ENCODE assay signal across 25 cellular contexts in genomic region chr22:45455212-45455611, GRCh38. TPM values are rescaled to one million over a fixed set of nuclear protein-coding genes. Genes with fewer than 3 reads are reported as not detected.
DNase-seq lines count a peak whose midpoint lies in the region; ATAC-seq and TF ChIP-seq lines count a peak whose summit lies in the region.
"Had no signal": no experiment of that assay in that cellular context is flagged by ENCODE, and none has a peak within 500 bp of the region (broad histone marks: within the 10 kb centered on the region; RNA-seq: fewer than 3 reads in every experiment).

No MANE protein-coding gene starts in this region.

- no peaks in the 10 kb centered on the region for H3K27me3 ChIP-seq in SK-N-SH (ENCODE audit: insufficient read depth)
- H3K27me3 ChIP-seq in adipocyte (replicated peaks; ENCODE audit: control insufficient read depth, insufficient read depth, low read length): no peaks in the 10 kb centered on the region
- no peaks in the 10 kb centered on the region for H3K27me3 ChIP-seq in vagina
- H3K27me3 ChIP-seq: BLaER1 had no signal

- H3K4me1 ChIP-seq in SK-N-SH (ENCODE audit: control insufficient read depth in 1 of 2, insufficient read depth in 2 of 2, low read depth in 1 of 2, low read length in 1 of 2) (peaks cover 20 to 33% of the 10 kb centered on the region in 2 experiments; a peak in 3 of 4 replicates), adipocyte (ENCODE audit: control insufficient read depth, insufficient read depth, low read length) (peaks cover 45% of the 10 kb centered on the region), vagina (peaks cover 56% of the 10 kb centered on the region)

- H3K36me3 ChIP-seq in SK-N-SH (replicated peaks in 1 of 2; ENCODE audit: control insufficient read depth in 1 of 2, insufficient read depth in 2 of 2, low read length in 1 of 2): no peaks in the 10 kb centered on the region
- H3K36me3 ChIP-seq in adipocyte (ENCODE audit: control insufficient read depth, insufficient read depth, low read length, severe bottlenecking): no peaks in the 10 kb centered on the region
- no peaks in the 10 kb centered on the region for H3K36me3 ChIP-seq in vagina
- H3K36me3 ChIP-seq: BLaER1 had no signal

- H2AFZ ChIP-seq in SK-N-SH (ENCODE audit: low read depth): no peak overlapping the region
- H2AFZ ChIP-seq: GM23338 had no signal

- H4K20me1 ChIP-seq in SK-N-SH (ENCODE audit: insufficient read depth): no peaks in the 10 kb centered on the region
- H4K20me1 ChIP-seq: BLaER1 had no signal

- no peak for ATAC-seq in SK-N-SH treated with all-trans-retinoic acid at 6 μM for 48 hours
- no peak for ATAC-seq in HG02623 (IDR thresholded peaks at IDR 0.05; ENCODE audit: unreplicated experiment)
- ATAC-seq in GM18867 (IDR thresholded peaks at IDR 0.05; ENCODE audit: unreplicated experiment): no peak
- ATAC-seq: CD8-positive, alpha-beta T cell; GM12878; GM23338; HCT116 had no signal

- peak overlapping the region; percentile 66 for H3K27ac Mint-ChIP-seq in mesothelial cell of epicardium
- H3K27ac Mint-ChIP-seq: CD8-positive, alpha-beta T cell; GM23338 had no signal

- peak overlapping the region; percentile 7 for H3K4me3 Mint-ChIP-seq in mesothelial cell of epicardium
- H3K4me3 Mint-ChIP-seq: CD8-positive, alpha-beta T cell; GM23338 had no signal

- TF ChIP-seq RAD21 in SK-N-SH (IDR thresholded peaks at IDR 0.05; ENCODE audit: low read length): no peak

- CTCF ChIA-PET in SK-N-SH (lab: Yijun Ruan, JAX): interaction anchor here (1.7 to 4.5 kb wide), 2 partner anchors 16 to 99 kb away, joined by 3 to 16 read pairs; no protein-coding TSS in a partner anchor

- H3K27ac ChIP-seq in SK-N-SH (ENCODE audit: low read depth in 2 of 2, low read length in 1 of 2): peak overlapping the region in 1 of 2 experiments; percentile 39; a peak in 2 of 4 replicates
- H3K27ac ChIP-seq in vagina: peak overlapping the region; percentile 67
- H3K27ac ChIP-seq: 22Rv1, BLaER1 had no signal

- peak; percentile 36 for DNase-seq in SK-N-SH
- peak; percentile 88 for DNase-seq in adipocyte (ENCODE audit: low read depth)
- no peak for DNase-seq in mesothelial cell of epicardium (ENCODE audit: low spot score in 2 of 2, unreplicated experiment in 2 of 2)
- no peak for DNase-seq in vagina (ENCODE audit: extremely low spot score in 2 of 2)
- no peak for DNase-seq in stimulated activated CD4-positive, alpha-beta T cell treated with anti-CD3 and anti-CD28 coated beads, Interleukin-2, amount 100 ng/mL, for 24 hours
- DNase-seq: CD8-positive, alpha-beta T cell; DMS79; GDM1; Kasumi-1; MM.1S; NCI-H1105 treated with DMSO at 0.1 percent for 48 hours; NCI-H1694 treated with DMSO at 0.1 percent for 48 hours; NCI-H345; NCI-H526; SHP77 had no signal

- no peaks in the 10 kb centered on the region for H3K79me2 ChIP-seq in SK-N-SH (ENCODE audit: insufficient read depth)

- no peaks in the 10 kb centered on the region for H3K9me3 Mint-ChIP-seq in mesothelial cell of epicardium
- H3K9me3 Mint-ChIP-seq: CD8-positive, alpha-beta T cell; GM23338 had no signal

- WGBS in SK-N-SH (ENCODE audit: low lambda C conversion rate): 58% methylated on average over 14 of the region's 14 CpGs

- no peaks in the 10 kb centered on the region for H3K9me3 ChIP-seq in SK-N-SH
- H3K9me3 ChIP-seq in adipocyte (ENCODE audit: control insufficient read depth, low read length): no peaks in the 10 kb centered on the region
- no peaks in the 10 kb centered on the region for H3K9me3 ChIP-seq in vagina
- H3K9me3 ChIP-seq: BLaER1 had no signal

- H3K4me2 ChIP-seq in SK-N-SH: no peak overlapping the region
- H3K4me2 ChIP-seq: BLaER1, GM23338 had no signal

- no peak overlapping the region for H3K4me3 ChIP-seq in SK-N-SH (ENCODE audit: low read depth in 2 of 2, low read length in 1 of 2)
- H3K4me3 ChIP-seq in adipocyte (ENCODE audit: low read length): no peak overlapping the region
- no peak overlapping the region for H3K4me3 ChIP-seq in vagina
- H3K4me3 ChIP-seq: BLaER1, GM12878, GM23338 had no signal

- no peak for TF ChIP-seq CTCF in SK-N-SH (IDR thresholded peaks at IDR 0.05)
- TF ChIP-seq CTCF in mesothelial cell of epicardium (IDR thresholded peaks at IDR 0.05; ENCODE audit: unreplicated experiment): no peak
- TF ChIP-seq CTCF in vagina (IDR thresholded peaks at IDR 0.05): no peak

- POLR2A ChIA-PET in SK-N-SH (lab: Yijun Ruan, JAX): no interaction called here

- TF ChIP-seq POLR2A in vagina (IDR thresholded peaks at IDR 0.05): no peak

- no peaks in the 10 kb centered on the region for H3K27me3 Mint-ChIP-seq in mesothelial cell of epicardium (ENCODE audit: low read depth)

- TF ChIP-seq EP300 in SK-N-SH (IDR thresholded peaks at IDR 0.05; ENCODE audit: borderline replicate concordance in 1 of 2, low read depth in 1 of 2, low read length in 1 of 2): peak in 1 of 2 experiments; percentile 27; a peak in 1 of 4 replicates

- H3K9ac ChIP-seq in SK-N-SH (no peak overlapping the region), adipocyte (ENCODE audit: low read length) (no peak overlapping the region)
- H3K9ac ChIP-seq: BLaER1 had no signal

- H3K9me2 ChIP-seq in SK-N-SH: no peaks in the 10 kb centered on the region

- H3K36me3 Mint-ChIP-seq in mesothelial cell of epicardium: no peaks in the 10 kb centered on the region
- H3K36me3 Mint-ChIP-seq: CD8-positive, alpha-beta T cell had no signal

- peaks cover 12% of the 10 kb centered on the region for H3F3A ChIP-seq in SK-N-SH (replicated peaks; ENCODE audit: insufficient read depth)

- H3K4me1 Mint-ChIP-seq in mesothelial cell of epicardium: peaks cover 50% of the 10 kb centered on the region
- H3K4me1 Mint-ChIP-seq: GM23338 had no signal

- intact Hi-C loops in vagina (cut with DNase I): no loop called here

TF ChIP-seq in SK-N-SH, 30 proteins besides CTCF, POLR2A, EP300 and RAD21 (continues in another document):
- TF ChIP-seq TCF12 (IDR thresholded peaks at IDR 0.05) (peak; percentile 82; the same call in 1 of the 2 replicates), TAF1 (IDR thresholded peaks at IDR 0.05; ENCODE audit: borderline replicate concordance, low read depth, low read length) (no peak), MAX (IDR thresholded peaks at IDR 0.05; ENCODE audit: low read depth) (no peak), ELF1 (IDR thresholded peaks at IDR 0.05) (no peak), CHD2 (IDR thresholded peaks at IDR 0.05; ENCODE audit: low read length, partially characterized antibody) (no peak), FOXJ3 (CRISPR knock-in tag; IDR thresholded peaks at IDR 0.05) (no peak), MEF2A (IDR thresholded peaks at IDR 0.05; ENCODE audit: borderline replicate concordance, low read depth) (no peak), USF1 (IDR thresholded peaks at IDR 0.05; ENCODE audit: borderline replicate concordance, low read depth) (no peak), RXRA (IDR thresholded peaks at IDR 0.05; ENCODE audit: borderline replicate concordance, low read depth) (no peak), NFIC (IDR thresholded peaks at IDR 0.05; ENCODE audit: borderline replicate concordance) (no peak)

TF ChIP-seq in SK-N-SH treated with all-trans-retinoic acid at 6 μM for 48 hours, 23 proteins besides CTCF, POLR2A, EP300 and RAD21 (continues in another document):
- TF ChIP-seq GLIS3 (CRISPR knock-in tag; IDR thresholded peaks at IDR 0.05) (no peak), CSRNP3 (CRISPR knock-in tag; IDR thresholded peaks at IDR 0.05) (no peak), ZFP30 (CRISPR knock-in tag; IDR thresholded peaks at IDR 0.05) (no peak), ZNF70 (CRISPR knock-in tag; IDR thresholded peaks at IDR 0.05) (no peak), OSR1 (CRISPR knock-in tag; IDR thresholded peaks at IDR 0.05) (no peak), ZNF565 (CRISPR knock-in tag; conservative IDR thresholded peaks at IDR 0.05; ENCODE audit: low read depth) (no peak), ARNTL (CRISPR knock-in tag; IDR thresholded peaks at IDR 0.05; ENCODE audit: borderline replicate concordance, low read depth) (no peak), ZFP3 (CRISPR knock-in tag; IDR thresholded peaks at IDR 0.05) (no peak), PPARA (CRISPR knock-in tag; IDR thresholded peaks at IDR 0.05; ENCODE audit: borderline replicate concordance) (no peak)

RNA-seq across cellular contexts. Expression of gene RIBC2, which starts 41.7 kb away (rescaled TPM):
- not detected in 2 replicates for polyA plus RNA-seq in SK-N-SH (2012; rRNA removed)
- polyA plus RNA-seq in SK-N-SH (2012; cell fraction: cytosol; rRNA removed): not detected in 2 replicates
- not detected in 2 replicates for polyA plus RNA-seq in SK-N-SH (2012; cell fraction: nucleus; rRNA removed)
- total RNA-seq in mesothelial cell of epicardium (2.0 to 2.5 TPM (median 2.1 TPM) in 3 replicates), vagina (0.49 TPM)
- total RNA-seq: GM12878 had no signal

RNA-seq across cellular contexts. Expression of gene SMC1B, which starts 41.8 kb away (rescaled TPM):
- not detected in 2 replicates for polyA plus RNA-seq in SK-N-SH (2012; rRNA removed)
- polyA plus RNA-seq in SK-N-SH (2012; cell fraction: cytosol; rRNA removed): not detected in 2 replicates
- polyA plus RNA-seq in SK-N-SH (2012; cell fraction: nucleus; rRNA removed): not detected in 2 replicates
- 0.07 TPM in 1 of 3 replicates, not detected in the others for total RNA-seq in mesothelial cell of epicardium
- total RNA-seq in vagina: not detected
- total RNA-seq: CD8-positive, alpha-beta T cell; GM12878; GM23338; HT-29 had no signal
- polyA plus RNA-seq: AG04450, GM12878 had no signal

RNA-seq across cellular contexts. Expression of gene FBLN1, which starts 47.5 kb away (rescaled TPM):
- polyA plus RNA-seq in SK-N-SH (2012; rRNA removed): 94.8 and 147 TPM in 2 replicates
- polyA plus RNA-seq in SK-N-SH (2012; cell fraction: cytosol; rRNA removed): 68.7 and 110 TPM in 2 replicates
- 83.2 and 89.7 TPM in 2 replicates for polyA plus RNA-seq in SK-N-SH (2012; cell fraction: nucleus; rRNA removed)
- total RNA-seq in mesothelial cell of epicardium (283 to 297 TPM (median 296 TPM) in 3 replicates), vagina (1,019 TPM)
- total RNA-seq: CD8-positive, alpha-beta T cell had no signal

Comparison
In these comparisons a context has a peak if more than half of its experiments do, and no peak if none do; other contexts are left out.
1. DNase-seq: peak in SK-N-SH (single experiment) and adipocyte (single experiment); none in mesothelial cell of epicardium (0 of 2), vagina (0 of 2) and stimulated activated CD4-positive, alpha-beta T cell treated with anti-CD3 and anti-CD28 coated beads, Interleukin-2, amount 100 ng/mL, for 24 hours (0 of 2).